1 cellular context compared by ENCODE assay signal in the genomic region with DNA sequence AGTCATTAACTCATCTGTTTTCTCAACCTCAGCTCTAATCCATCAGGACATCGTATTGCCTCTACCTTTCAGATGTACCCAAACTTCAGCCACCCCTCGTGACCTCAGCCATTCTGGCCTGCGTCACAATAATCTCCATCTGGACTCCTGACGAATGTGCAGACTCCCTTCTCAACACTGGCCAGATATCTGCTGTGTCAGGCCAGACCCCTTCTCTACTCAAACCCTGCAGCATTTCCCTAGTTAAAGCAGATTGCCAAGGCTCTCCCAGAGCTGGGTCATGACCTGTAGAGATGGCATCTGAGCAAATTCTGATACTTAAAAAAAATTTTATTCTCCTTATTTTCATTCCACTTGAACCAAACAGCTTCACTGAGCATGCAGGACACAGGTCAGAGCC.
TF ChIP-seq lines count a peak whose summit lies in the region.

No MANE protein-coding gene starts in this region.

TF ChIP-seq in HepG2, 621 proteins besides CTCF, POLR2A, EP300 and RAD21 (continued from another document):
- TF ChIP-seq, protein P1, sequence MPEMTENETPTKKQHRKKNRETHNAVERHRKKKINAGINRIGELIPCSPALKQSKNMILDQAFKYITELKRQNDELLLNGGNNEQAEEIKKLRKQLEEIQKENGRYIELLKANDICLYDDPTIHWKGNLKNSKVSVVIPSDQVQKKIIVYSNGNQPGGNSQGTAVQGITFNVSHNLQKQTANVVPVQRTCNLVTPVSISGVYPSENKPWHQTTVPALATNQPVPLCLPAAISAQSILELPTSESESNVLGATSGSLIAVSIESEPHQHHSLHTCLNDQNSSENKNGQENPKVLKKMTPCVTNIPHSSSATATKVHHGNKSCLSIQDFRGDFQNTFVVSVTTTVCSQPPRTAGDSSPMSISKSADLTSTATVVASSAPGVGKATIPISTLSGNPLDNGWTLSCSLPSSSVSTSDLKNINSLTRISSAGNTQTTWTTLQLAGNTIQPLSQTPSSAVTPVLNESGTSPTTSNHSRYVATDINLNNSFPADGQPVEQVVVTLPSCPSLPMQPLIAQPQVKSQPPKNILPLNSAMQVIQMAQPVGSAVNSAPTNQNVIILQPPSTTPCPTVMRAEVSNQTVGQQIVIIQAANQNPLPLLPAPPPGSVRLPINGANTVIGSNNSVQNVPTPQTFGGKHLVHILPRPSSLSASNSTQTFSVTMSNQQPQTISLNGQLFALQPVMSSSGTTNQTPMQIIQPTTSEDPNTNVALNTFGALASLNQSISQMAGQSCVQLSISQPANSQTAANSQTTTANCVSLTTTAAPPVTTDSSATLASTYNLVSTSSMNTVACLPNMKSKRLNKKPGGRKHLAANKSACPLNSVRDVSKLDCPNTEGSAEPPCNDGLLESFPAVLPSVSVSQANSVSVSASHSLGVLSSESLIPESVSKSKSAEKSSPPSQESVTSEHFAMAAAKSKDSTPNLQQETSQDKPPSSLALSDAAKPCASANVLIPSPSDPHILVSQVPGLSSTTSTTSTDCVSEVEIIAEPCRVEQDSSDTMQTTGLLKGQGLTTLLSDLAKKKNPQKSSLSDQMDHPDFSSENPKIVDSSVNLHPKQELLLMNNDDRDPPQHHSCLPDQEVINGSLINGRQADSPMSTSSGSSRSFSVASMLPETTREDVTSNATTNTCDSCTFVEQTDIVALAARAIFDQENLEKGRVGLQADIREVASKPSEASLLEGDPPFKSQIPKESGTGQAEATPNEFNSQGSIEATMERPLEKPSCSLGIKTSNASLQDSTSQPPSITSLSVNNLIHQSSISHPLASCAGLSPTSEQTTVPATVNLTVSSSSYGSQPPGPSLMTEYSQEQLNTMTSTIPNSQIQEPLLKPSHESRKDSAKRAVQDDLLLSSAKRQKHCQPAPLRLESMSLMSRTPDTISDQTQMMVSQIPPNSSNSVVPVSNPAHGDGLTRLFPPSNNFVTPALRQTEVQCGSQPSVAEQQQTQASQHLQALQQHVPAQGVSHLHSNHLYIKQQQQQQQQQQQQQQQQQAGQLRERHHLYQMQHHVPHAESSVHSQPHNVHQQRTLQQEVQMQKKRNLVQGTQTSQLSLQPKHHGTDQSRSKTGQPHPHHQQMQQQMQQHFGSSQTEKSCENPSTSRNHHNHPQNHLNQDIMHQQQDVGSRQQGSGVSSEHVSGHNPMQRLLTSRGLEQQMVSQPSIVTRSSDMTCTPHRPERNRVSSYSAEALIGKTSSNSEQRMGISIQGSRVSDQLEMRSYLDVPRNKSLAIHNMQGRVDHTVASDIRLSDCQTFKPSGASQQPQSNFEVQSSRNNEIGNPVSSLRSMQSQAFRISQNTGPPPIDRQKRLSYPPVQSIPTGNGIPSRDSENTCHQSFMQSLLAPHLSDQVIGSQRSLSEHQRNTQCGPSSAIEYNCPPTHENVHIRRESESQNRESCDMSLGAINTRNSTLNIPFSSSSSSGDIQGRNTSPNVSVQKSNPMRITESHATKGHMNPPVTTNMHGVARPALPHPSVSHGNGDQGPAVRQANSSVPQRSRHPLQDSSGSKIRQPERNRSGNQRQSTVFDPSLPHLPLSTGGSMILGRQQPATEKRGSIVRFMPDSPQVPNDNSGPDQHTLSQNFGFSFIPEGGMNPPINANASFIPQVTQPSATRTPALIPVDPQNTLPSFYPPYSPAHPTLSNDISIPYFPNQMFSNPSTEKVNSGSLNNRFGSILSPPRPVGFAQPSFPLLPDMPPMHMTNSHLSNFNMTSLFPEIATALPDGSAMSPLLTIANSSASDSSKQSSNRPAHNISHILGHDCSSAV (CRISPR knock-in tag; IDR thresholded peaks at IDR 0.05; ENCODE audit: borderline replicate concordance), result no peak
- no peak for TF ChIP-seq ESRRA (CRISPR knock-in tag; IDR thresholded peaks at IDR 0.05; ENCODE audit: low read depth)
